ENCODE assay signal across 1 cellular context in genomic region chr3:143971367-143972154, GRCh38.
TF ChIP-seq lines count a peak whose summit lies in the region.

DIPK2A (plus strand) TSS chr3:143971823; CDS start chr3:143972333, 510 bp downstream.

TF ChIP-seq in HepG2, 621 proteins besides CTCF, POLR2A, EP300 and RAD21 (continued from another document and continues in another):
- TF ChIP-seq, protein P1, sequence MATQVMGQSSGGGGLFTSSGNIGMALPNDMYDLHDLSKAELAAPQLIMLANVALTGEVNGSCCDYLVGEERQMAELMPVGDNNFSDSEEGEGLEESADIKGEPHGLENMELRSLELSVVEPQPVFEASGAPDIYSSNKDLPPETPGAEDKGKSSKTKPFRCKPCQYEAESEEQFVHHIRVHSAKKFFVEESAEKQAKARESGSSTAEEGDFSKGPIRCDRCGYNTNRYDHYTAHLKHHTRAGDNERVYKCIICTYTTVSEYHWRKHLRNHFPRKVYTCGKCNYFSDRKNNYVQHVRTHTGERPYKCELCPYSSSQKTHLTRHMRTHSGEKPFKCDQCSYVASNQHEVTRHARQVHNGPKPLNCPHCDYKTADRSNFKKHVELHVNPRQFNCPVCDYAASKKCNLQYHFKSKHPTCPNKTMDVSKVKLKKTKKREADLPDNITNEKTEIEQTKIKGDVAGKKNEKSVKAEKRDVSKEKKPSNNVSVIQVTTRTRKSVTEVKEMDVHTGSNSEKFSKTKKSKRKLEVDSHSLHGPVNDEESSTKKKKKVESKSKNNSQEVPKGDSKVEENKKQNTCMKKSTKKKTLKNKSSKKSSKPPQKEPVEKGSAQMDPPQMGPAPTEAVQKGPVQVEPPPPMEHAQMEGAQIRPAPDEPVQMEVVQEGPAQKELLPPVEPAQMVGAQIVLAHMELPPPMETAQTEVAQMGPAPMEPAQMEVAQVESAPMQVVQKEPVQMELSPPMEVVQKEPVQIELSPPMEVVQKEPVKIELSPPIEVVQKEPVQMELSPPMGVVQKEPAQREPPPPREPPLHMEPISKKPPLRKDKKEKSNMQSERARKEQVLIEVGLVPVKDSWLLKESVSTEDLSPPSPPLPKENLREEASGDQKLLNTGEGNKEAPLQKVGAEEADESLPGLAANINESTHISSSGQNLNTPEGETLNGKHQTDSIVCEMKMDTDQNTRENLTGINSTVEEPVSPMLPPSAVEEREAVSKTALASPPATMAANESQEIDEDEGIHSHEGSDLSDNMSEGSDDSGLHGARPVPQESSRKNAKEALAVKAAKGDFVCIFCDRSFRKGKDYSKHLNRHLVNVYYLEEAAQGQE (IDR thresholded peaks at IDR 0.05; ENCODE audit: borderline replicate concordance in 1 of 2, low read depth in 1 of 2, low read length in 2 of 2), result 0 out of 4 replicates have a peak, but pooled peaks of 1 of the 2 experiments have one; percentile 5
- no peak for TF ChIP-seq FOXK1 (CRISPR knock-in tag; IDR thresholded peaks at IDR 0.05; ENCODE audit: borderline replicate concordance, low read depth)
- TF ChIP-seq ZMAT3 (CRISPR knock-in tag; conservative IDR thresholded peaks at IDR 0.05), result no peak
- no peak for TF ChIP-seq ZNF839 (CRISPR knock-in tag; IDR thresholded peaks at IDR 0.05; ENCODE audit: borderline replicate concordance)
- TF ChIP-seq HMG20B (CRISPR knock-in tag; conservative IDR thresholded peaks at IDR 0.05), result no peak
- TF ChIP-seq ZNF879 (CRISPR knock-in tag; IDR thresholded peaks at IDR 0.05), result no peak
- no peak for TF ChIP-seq ZZZ3 (CRISPR knock-in tag; IDR thresholded peaks at IDR 0.05; ENCODE audit: borderline replicate concordance)
- TF ChIP-seq ZNF382 (CRISPR knock-in tag; IDR thresholded peaks at IDR 0.05; ENCODE audit: borderline replicate concordance), result no peak
- no peak for TF ChIP-seq FOXM1 (CRISPR knock-in tag; IDR thresholded peaks at IDR 0.05)
- no peak for TF ChIP-seq NFYB (CRISPR knock-in tag; IDR thresholded peaks at IDR 0.05)
- no peak for TF ChIP-seq ZNF362 (CRISPR knock-in tag; IDR thresholded peaks at IDR 0.05; ENCODE audit: borderline replicate concordance)
- no peak for TF ChIP-seq NAIF1 (CRISPR knock-in tag; IDR thresholded peaks at IDR 0.05; ENCODE audit: borderline replicate concordance)
- TF ChIP-seq ZNF501 (CRISPR knock-in tag; IDR thresholded peaks at IDR 0.05), result peak; percentile 16; the same call in 1 of the 2 replicates
- peak; percentile 63; the same call in 1 of the 2 replicates for TF ChIP-seq POLR2AphosphoS5 (IDR thresholded peaks at IDR 0.05; ENCODE audit: low read depth, low read length)
- peak; percentile 52; the same call in 1 of the 2 replicates for TF ChIP-seq ZC3H13 (CRISPR knock-in tag; IDR thresholded peaks at IDR 0.05)
- no peak for TF ChIP-seq ZNF704 (CRISPR knock-in tag; IDR thresholded peaks at IDR 0.05; ENCODE audit: borderline replicate concordance)
- TF ChIP-seq ZNF562 (CRISPR knock-in tag; IDR thresholded peaks at IDR 0.05; ENCODE audit: borderline replicate concordance), result no peak
- no peak for TF ChIP-seq ZNF317 (CRISPR knock-in tag; IDR thresholded peaks at IDR 0.05)
- peak; percentile 44; the same call in 1 of the 2 replicates for TF ChIP-seq GATA4 (IDR thresholded peaks at IDR 0.05; ENCODE audit: borderline replicate concordance, low read depth)
- peak; percentile 12 for TF ChIP-seq SAP130 (CRISPR knock-in tag; IDR thresholded peaks at IDR 0.05; ENCODE audit: low read depth)
- TF ChIP-seq ZMYM2 (CRISPR knock-in tag; IDR thresholded peaks at IDR 0.05), result no peak
- TF ChIP-seq ZNF691 (CRISPR knock-in tag; IDR thresholded peaks at IDR 0.05; ENCODE audit: borderline replicate concordance, low read depth), result no peak
- TF ChIP-seq HDAC2 (CRISPR knock-in tag; IDR thresholded peaks at IDR 0.05), result no peak
- peak; percentile 25; the same call in 1 of the 2 replicates for TF ChIP-seq ARID4A (CRISPR knock-in tag; IDR thresholded peaks at IDR 0.05; ENCODE audit: borderline replicate concordance)
- 0 out of 4 replicates have a peak, but pooled peaks of 1 of the 2 experiments have one; percentile 21 for TF ChIP-seq ATF4 (CRISPR knock-in tag; IDR thresholded peaks at IDR 0.05)
- no peak for TF ChIP-seq ZNF850 (CRISPR knock-in tag; conservative IDR thresholded peaks at IDR 0.05)
- no peak for TF ChIP-seq THAP7 (CRISPR knock-in tag; IDR thresholded peaks at IDR 0.05)
- no peak for TF ChIP-seq ZNF761 (CRISPR knock-in tag; conservative IDR thresholded peaks at IDR 0.05)
- no peak for TF ChIP-seq TAF15 (IDR thresholded peaks at IDR 0.05; ENCODE audit: low read depth, low read length, poor library complexity, severe bottlenecking)
- TF ChIP-seq MED1 (CRISPR knock-in tag; IDR thresholded peaks at IDR 0.05), result no peak
- TF ChIP-seq ZNF746 (CRISPR knock-in tag; IDR thresholded peaks at IDR 0.05), result no peak
- peak; percentile 35; the same call in 1 of the 2 replicates for TF ChIP-seq GABPB1 (CRISPR knock-in tag; IDR thresholded peaks at IDR 0.05)
- TF ChIP-seq SMARCC2 (IDR thresholded peaks at IDR 0.05), result no peak
- TF ChIP-seq ZNF367 (CRISPR knock-in tag; IDR thresholded peaks at IDR 0.05; ENCODE audit: borderline replicate concordance), result no peak
- TF ChIP-seq SALL2 (CRISPR knock-in tag; IDR thresholded peaks at IDR 0.05), result peak; percentile 24; the same call in 1 of the 2 replicates
- no peak for TF ChIP-seq SNAPC4 (CRISPR knock-in tag; IDR thresholded peaks at IDR 0.05)
